14 cellular contexts compared by ENCODE assay signal in genomic region chr1:203476223-203476622, GRCh38. TPM values are rescaled to one million over a fixed set of nuclear protein-coding genes. Genes with fewer than 3 reads are reported as not detected.
A peak's percentile ranks its signal among the peaks of the same experiment; 100 is the strongest.
DNase-seq lines count a peak whose midpoint lies in the region; ATAC-seq, FAIRE-seq and TF ChIP-seq lines count a peak whose summit lies in the region.
"Had no signal": no experiment of that assay in that cellular context is flagged by ENCODE, and none has a peak within 500 bp of the region (broad histone marks: within the 10 kb centered on the region; RNA-seq: fewer than 3 reads in every experiment).

No MANE protein-coding gene starts in this region.

- no peak for TF ChIP-seq POLR2A in prostate gland (IDR thresholded peaks at IDR 0.05)

- no peak overlapping the region for H3K18ac ChIP-seq in trophoblast cell (ENCODE audit: low read length)

- H3K9me3 Mint-ChIP-seq in activated naive CD8-positive, alpha-beta T cell treated with anti-CD3 and anti-CD28 coated beads, Interleukin-2, amount 10 ng/mL, durations not matched to agents 7 days and 5 days: no peaks in the 10 kb centered on the region
- H3K9me3 Mint-ChIP-seq in activated naive CD8-positive, alpha-beta T cell treated with anti-CD3 and anti-CD28 coated beads, Interleukin-2, amount 50 U/mL, for 24 hours: no peaks in the 10 kb centered on the region
- H3K9me3 Mint-ChIP-seq: activated B cell treated with CpG ODN at 0.5 μM for 24 hours had no signal

- H3K4me3 ChIP-seq in hepatocyte: no peak overlapping the region
- H3K4me3 ChIP-seq in prostate gland: peak overlapping the region; percentile 15 to 26
- H3K4me3 ChIP-seq in urinary bladder (ENCODE audit: low read depth, low read length): peak overlapping the region; percentile 34
- H3K4me3 ChIP-seq in small intestine (ENCODE audit: low read depth in 1 of 2, low read length in 2 of 2): no peak overlapping the region
- H3K4me3 ChIP-seq in trophoblast cell (ENCODE audit: low read depth, low read length): no peak overlapping the region
- H3K4me3 ChIP-seq: pancreas had no signal

- H4K8ac ChIP-seq in trophoblast cell (ENCODE audit: low read depth, low read length): no peak overlapping the region

- no peak overlapping the region for H3K4ac ChIP-seq in trophoblast cell (ENCODE audit: low read depth, low read length)

- intact Hi-C loops in prostate gland (cut with DNase I): no loop called here

- DNase-seq in activated naive CD8-positive, alpha-beta T cell treated with anti-CD3 and anti-CD28 coated beads, Interleukin-2, amount 10 ng/mL, durations not matched to agents 7 days and 5 days: no peak
- DNase-seq in activated naive CD8-positive, alpha-beta T cell treated with anti-CD3 and anti-CD28 coated beads, Interleukin-2, amount 50 U/mL, for 24 hours: no peak
- DNase-seq in hepatocyte (ENCODE audit: low spot score) (no peak), prostate gland (ENCODE audit: low spot score) (no peak), ureter (ENCODE audit: low spot score) (no peak), small intestine (no peak), trophoblast cell (no peak)
- DNase-seq: 8988T; activated B cell treated with CpG ODN at 0.5 μM for 24 hours; activated CD8-positive, alpha-beta memory T cell treated with anti-CD3 and anti-CD28 coated beads, Interleukin-2, amount 50 U/mL, for 4 hours; GF-D8 had no signal

- H3K4me2 ChIP-seq in hepatocyte (peak overlapping the region; percentile 1), trophoblast cell (ENCODE audit: low read length) (no peak overlapping the region)

- no peak overlapping the region for H3K14ac ChIP-seq in trophoblast cell (ENCODE audit: low read length)

- POLR2A ChIA-PET in activated naive CD8-positive, alpha-beta T cell treated with anti-CD3 and anti-CD28 coated beads, Interleukin-2, amount 10 ng/mL, durations not matched to agents 7 days and 5 days (lab: Charles Lee): no interaction called here

- 47% methylated on average over 6 of the region's 6 CpGs for WGBS in hepatocyte (ENCODE audit: low lambda C conversion rate, missing lambda C conversion rate)
- 40% methylated on average over 6 of the region's 6 CpGs for WGBS in prostate gland
- 28% methylated on average over 6 of the region's 6 CpGs for WGBS in urinary bladder
- WGBS in small intestine, 3 donors: 59 to 64% (median 62%) methylated on average over 6 of the region's 6 CpGs
- no CpG with 5 or more reads among the region's 6 CpGs for WGBS in trophoblast cell (ENCODE audit: extremely low coverage, insufficient coverage, insufficient read length)

- peaks cover 2% of the 10 kb centered on the region for H3K79me1 ChIP-seq in trophoblast cell (ENCODE audit: low read length)

- no peak overlapping the region for H2BK120ac ChIP-seq in trophoblast cell (ENCODE audit: insufficient read depth, low read length, poor library complexity)

- no peak overlapping the region for H2BK5ac ChIP-seq in trophoblast cell (ENCODE audit: low read depth, low read length, poor library complexity)

- no peak overlapping the region for H3K23ac ChIP-seq in trophoblast cell (ENCODE audit: low read length)

- FAIRE-seq in small intestine (lab: Jason Lieb, UNC): no peak
- FAIRE-seq: pancreas had no signal

- H3K4me3 Mint-ChIP-seq in activated naive CD8-positive, alpha-beta T cell treated with anti-CD3 and anti-CD28 coated beads, Interleukin-2, amount 10 ng/mL, durations not matched to agents 7 days and 5 days: no peak overlapping the region
- no peak overlapping the region for H3K4me3 Mint-ChIP-seq in activated naive CD8-positive, alpha-beta T cell treated with anti-CD3 and anti-CD28 coated beads, Interleukin-2, amount 50 U/mL, for 24 hours
- H3K4me3 Mint-ChIP-seq: activated B cell treated with CpG ODN at 0.5 μM for 24 hours had no signal

- H3K9me2 ChIP-seq in hepatocyte (replicated peaks; ENCODE audit: insufficient read depth): no peaks in the 10 kb centered on the region

- H3K79me2 ChIP-seq in hepatocyte (no peaks in the 10 kb centered on the region), trophoblast cell (ENCODE audit: control insufficient read depth, insufficient read depth, low read length, poor library complexity) (no peaks in the 10 kb centered on the region)

- no peaks in the 10 kb centered on the region for H3K36me3 Mint-ChIP-seq in activated naive CD8-positive, alpha-beta T cell treated with anti-CD3 and anti-CD28 coated beads, Interleukin-2, amount 10 ng/mL, durations not matched to agents 7 days and 5 days
- H3K36me3 Mint-ChIP-seq in activated naive CD8-positive, alpha-beta T cell treated with anti-CD3 and anti-CD28 coated beads, Interleukin-2, amount 50 U/mL, for 24 hours (ENCODE audit: low read depth): no peaks in the 10 kb centered on the region

- ATAC-seq in activated naive CD8-positive, alpha-beta T cell treated with anti-CD3 and anti-CD28 coated beads, Interleukin-2, amount 10 ng/mL, durations not matched to agents 7 days and 5 days (ENCODE audit: low read depth): no peak
- no peak for ATAC-seq in activated naive CD8-positive, alpha-beta T cell treated with anti-CD3 and anti-CD28 coated beads, Interleukin-2, amount 50 U/mL, for 24 hours

- H3K27me3 Mint-ChIP-seq in activated naive CD8-positive, alpha-beta T cell treated with anti-CD3 and anti-CD28 coated beads, Interleukin-2, amount 10 ng/mL, durations not matched to agents 7 days and 5 days: peaks cover 23% of the 10 kb centered on the region
- H3K27me3 Mint-ChIP-seq in activated naive CD8-positive, alpha-beta T cell treated with anti-CD3 and anti-CD28 coated beads, Interleukin-2, amount 50 U/mL, for 24 hours: peaks cover 15% of the 10 kb centered on the region

- no peaks in the 10 kb centered on the region for H4K20me1 ChIP-seq in hepatocyte (ENCODE audit: insufficient read depth, poor library complexity, severe bottlenecking)

- no peak overlapping the region for H2BK12ac ChIP-seq in trophoblast cell (ENCODE audit: low read length)

- no peak overlapping the region for H4K12ac ChIP-seq in trophoblast cell (ENCODE audit: low read depth, low read length)

- H3K27me3 ChIP-seq in hepatocyte (no peaks in the 10 kb centered on the region), prostate gland (replicated peaks; ENCODE audit: insufficient read depth) (no peaks in the 10 kb centered on the region), small intestine (ENCODE audit: control insufficient read depth in 2 of 2, insufficient read depth in 2 of 2, low read length in 2 of 2) (no peaks in the 10 kb centered on the region), trophoblast cell (ENCODE audit: insufficient read depth, low read length) (no peaks in the 10 kb centered on the region)
- H3K27me3 ChIP-seq: pancreas had no signal

- peaks cover 10% of the 10 kb centered on the region for H3K4me1 Mint-ChIP-seq in activated naive CD8-positive, alpha-beta T cell treated with anti-CD3 and anti-CD28 coated beads, Interleukin-2, amount 10 ng/mL, durations not matched to agents 7 days and 5 days
- H3K4me1 Mint-ChIP-seq in activated naive CD8-positive, alpha-beta T cell treated with anti-CD3 and anti-CD28 coated beads, Interleukin-2, amount 50 U/mL, for 24 hours: peaks cover 1% of the 10 kb centered on the region

- no peak overlapping the region for H4K91ac ChIP-seq in trophoblast cell (ENCODE audit: low read depth, low read length)

- H3K27ac ChIP-seq in hepatocyte (no peak overlapping the region), prostate gland (peak overlapping the region; percentile 67 to 78), urinary bladder (ENCODE audit: low read depth) (no peak overlapping the region), small intestine (ENCODE audit: low read depth in 1 of 2, low read length in 1 of 2) (no peak overlapping the region), trophoblast cell (ENCODE audit: low read depth, low read length) (no peak overlapping the region)
- H3K27ac ChIP-seq: pancreas had no signal

- H2AK5ac ChIP-seq in trophoblast cell (ENCODE audit: low read length): no peak overlapping the region

- H3K36me3 ChIP-seq in hepatocyte (replicated peaks; ENCODE audit: insufficient read depth, low read depth): no peaks in the 10 kb centered on the region
- H3K36me3 ChIP-seq in prostate gland: no peaks in the 10 kb centered on the region
- H3K36me3 ChIP-seq in urinary bladder (ENCODE audit: insufficient read depth): no peaks in the 10 kb centered on the region
- H3K36me3 ChIP-seq in small intestine (ENCODE audit: control insufficient read depth in 2 of 2, insufficient read depth in 2 of 2, low read length in 2 of 2): no peaks in the 10 kb centered on the region
- H3K36me3 ChIP-seq in trophoblast cell (ENCODE audit: control insufficient read depth in 1 of 2, insufficient read depth in 2 of 2, low read length in 2 of 2): no peaks in the 10 kb centered on the region
- H3K36me3 ChIP-seq: pancreas had no signal

- H3K9me3 ChIP-seq in hepatocyte (ENCODE audit: low read depth) (no peaks in the 10 kb centered on the region), prostate gland (no peaks in the 10 kb centered on the region), small intestine (ENCODE audit: control insufficient read depth, low read depth) (no peaks in the 10 kb centered on the region), trophoblast cell (ENCODE audit: insufficient read depth, low read depth, low read length) (no peaks in the 10 kb centered on the region)
- H3K9me3 ChIP-seq: pancreas had no signal

- H3K27ac Mint-ChIP-seq in activated naive CD8-positive, alpha-beta T cell treated with anti-CD3 and anti-CD28 coated beads, Interleukin-2, amount 10 ng/mL, durations not matched to agents 7 days and 5 days: peak overlapping the region; percentile 2
- no peak overlapping the region for H3K27ac Mint-ChIP-seq in activated naive CD8-positive, alpha-beta T cell treated with anti-CD3 and anti-CD28 coated beads, Interleukin-2, amount 50 U/mL, for 24 hours
- H3K27ac Mint-ChIP-seq: activated B cell treated with CpG ODN at 0.5 μM for 24 hours had no signal

- no peak overlapping the region for H3K9ac ChIP-seq in trophoblast cell (ENCODE audit: low read length)

- no peak for TF ChIP-seq CTCF in hepatocyte (IDR thresholded peaks at IDR 0.05; ENCODE audit: poor library complexity)
- no peak for TF ChIP-seq CTCF in prostate gland (IDR thresholded peaks at IDR 0.05)

- no peak overlapping the region for H2AFZ ChIP-seq in hepatocyte
- H2AFZ ChIP-seq in trophoblast cell (ENCODE audit: insufficient read depth, low read length, poor library complexity): no peak overlapping the region

- peaks cover 20% of the 10 kb centered on the region for H3K4me1 ChIP-seq in hepatocyte (ENCODE audit: insufficient read depth)
- no peaks in the 10 kb centered on the region for H3K4me1 ChIP-seq in prostate gland (replicated peaks)
- H3K4me1 ChIP-seq in urinary bladder (ENCODE audit: insufficient read depth): no peaks in the 10 kb centered on the region
- H3K4me1 ChIP-seq in small intestine (ENCODE audit: control insufficient read depth in 2 of 2, insufficient read depth in 1 of 2, low read depth in 1 of 2, low read length in 1 of 2): no peaks in the 10 kb centered on the region
- H3K4me1 ChIP-seq in trophoblast cell (ENCODE audit: control insufficient read depth in 1 of 2, insufficient read depth in 2 of 2, low read length in 2 of 2): peaks cover 3 to 7% of the 10 kb centered on the region in 2 experiments
- H3K4me1 ChIP-seq: pancreas had no signal

RNA-seq across cellular contexts. Expression of gene PRELP, which starts 0.6 kb away (rescaled TPM):
- not detected for total RNA-seq in activated naive CD8-positive, alpha-beta T cell treated with anti-CD3 and anti-CD28 coated beads, Interleukin-2, amount 10 ng/mL, durations not matched to agents 7 days and 5 days
- total RNA-seq in hepatocyte (0.83 and 0.84 TPM in 2 replicates), prostate gland (10 to 100 TPM; 17.9 to 43.2 TPM), urinary bladder (6.3 TPM), ureter (128 TPM)
- polyA plus RNA-seq in hepatocyte (8.7 and 10.8 TPM in 2 replicates), urinary bladder (232 TPM), small intestine (10 to 100 TPM in 1 of 3 donors, under 1 TPM in 2; 0.22 to 27.0 (median 0.54) TPM)
- 2.3 and 2.4 TPM in 2 replicates for polyA plus RNA-seq in trophoblast cell (2013)
- total RNA-seq: activated B cell treated with CpG ODN at 0.5 μM for 24 hours had no signal

RNA-seq across cellular contexts. Expression of gene OPTC, which starts 17.7 kb away (rescaled TPM):
- not detected for total RNA-seq in activated naive CD8-positive, alpha-beta T cell treated with anti-CD3 and anti-CD28 coated beads, Interleukin-2, amount 10 ng/mL, durations not matched to agents 7 days and 5 days
- total RNA-seq in hepatocyte (not detected in 2 replicates), prostate gland (not detected), urinary bladder (not detected), ureter (not detected)
- polyA plus RNA-seq in hepatocyte (0.28 TPM in 1 of 2 replicates, not detected in the other), urinary bladder (0.05 TPM), small intestine (not detected)
- polyA plus RNA-seq in trophoblast cell (2013): 0.47 TPM in 2 replicates
- total RNA-seq: activated B cell treated with CpG ODN at 0.5 μM for 24 hours, left lobe of liver, pancreas had no signal
- polyA plus RNA-seq: pancreas had no signal

Comparison
In these comparisons a context has a peak if more than half of its experiments do, and no peak if none do; other contexts are left out.
1. H3K27ac ChIP-seq: peak in prostate gland (2 of 2); none in hepatocyte (single experiment), urinary bladder (single experiment), small intestine (0 of 2) and trophoblast cell (single experiment).
2. H3K4me3 ChIP-seq: peak in prostate gland (2 of 2) and urinary bladder (single experiment); none in hepatocyte (single experiment), small intestine (0 of 2) and trophoblast cell (single experiment).